ENCODE assay signal across 12 cellular contexts in the genomic region with DNA sequence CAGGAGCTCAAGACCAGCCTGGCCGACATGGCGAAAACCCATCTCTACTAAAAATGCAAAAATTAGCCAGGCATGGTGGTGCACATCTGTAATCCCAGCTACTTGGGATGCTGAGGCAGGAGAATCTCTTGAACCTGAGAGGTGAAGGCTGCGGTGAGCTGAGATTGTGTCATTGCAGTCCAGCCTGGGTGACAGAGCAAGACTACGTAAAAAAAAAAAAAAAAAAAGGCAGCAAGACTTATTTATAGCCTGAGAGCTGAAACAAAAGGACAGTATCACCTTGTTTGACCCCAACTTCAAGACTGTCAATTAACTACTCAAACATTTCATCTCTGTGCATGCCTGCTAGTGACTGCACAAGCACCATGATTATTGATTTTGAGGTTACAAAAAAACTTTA.
DNase-seq lines count a peak whose midpoint lies in the region; ATAC-seq and TF ChIP-seq lines count a peak whose summit lies in the region.
"Had no signal": no experiment of that assay in that cellular context is flagged by ENCODE, and none has a peak within 500 bp of the region (broad histone marks: within the 10 kb centered on the region; RNA-seq: fewer than 3 reads in every experiment).

No MANE protein-coding gene starts in this region.

- no peak overlapping the region for H3K9ac ChIP-seq in KMS-11

- H3K36me3 ChIP-seq in KMS-11 (ENCODE audit: insufficient read depth): no peaks in the 10 kb centered on the region

- ATAC-seq in left ventricle myocardium superior: peak; percentile 92
- no peak for ATAC-seq in left colon
- ATAC-seq: GM12878 had no signal

- no peaks in the 10 kb centered on the region for H3K27me3 ChIP-seq in KMS-11 (ENCODE audit: insufficient read depth, low read depth)

- DNase-seq in NCI-H748 (lab: John Stamatoyannopoulos, UW; ENCODE audit: unreplicated experiment): peak; percentile 48
- DNase-seq in NCI-H748 treated with DMSO at 0.1 percent for 48 hours (lab: John Stamatoyannopoulos, UW): no peak
- DNase-seq in NCI-H774 (lab: John Stamatoyannopoulos, UW): peak; percentile 23
- DNase-seq in left ventricle myocardium superior: no peak
- no peak for DNase-seq in mesenteric fat pad (ENCODE audit: low spot score)
- DNase-seq in left colon: no peak
- DNase-seq: C1 segment of cervical spinal cord; CD4-positive, alpha-beta T cell; DMS79; H9 had no signal

- H4K20me1 ChIP-seq in KMS-11 (ENCODE audit: insufficient read depth): no peaks in the 10 kb centered on the region

- H3K27ac ChIP-seq in KMS-11: peak overlapping the region; percentile 49

- TF ChIP-seq CTCF in KMS-11 (conservative IDR thresholded peaks at IDR 0.05; ENCODE audit: low read depth, low read length): no peak

- peak overlapping the region; percentile 14; the same call in 1 of the 2 replicates for H2AFZ ChIP-seq in KMS-11 (ENCODE audit: low read depth)

- peaks cover 32% of the 10 kb centered on the region for H3K4me1 ChIP-seq in KMS-11 (ENCODE audit: low read depth, poor library complexity, severe bottlenecking)

- H3K79me2 ChIP-seq in KMS-11 (ENCODE audit: insufficient read depth, low read depth): no peaks in the 10 kb centered on the region

- H3K4me3 ChIP-seq in KMS-11 (IDR thresholded peaks at IDR 0.05; ENCODE audit: insufficient read depth, low read depth, low read length): no peak overlapping the region
- H3K4me3 ChIP-seq: GM12878 had no signal

- intact Hi-C loops in left ventricle myocardium superior (cut with micrococcal nuclease) (no loop called here), left colon (cut with DNase I, micrococcal nuclease) (no loop called here)

- H3K4me2 ChIP-seq in KMS-11: peak overlapping the region; percentile 42; the same call in 1 of the 2 replicates

Comparison
In these comparisons a context has a peak if more than half of its experiments do, and no peak if none do; other contexts are left out.
1. DNase-seq: peak in NCI-H748 (single experiment) and NCI-H774 (single experiment); none in NCI-H748 treated with DMSO at 0.1 percent for 48 hours (single experiment), left ventricle myocardium superior (single experiment), mesenteric fat pad (single experiment) and left colon (0 of 2).